20 cellular contexts compared by ENCODE assay signal in the genomic region with DNA sequence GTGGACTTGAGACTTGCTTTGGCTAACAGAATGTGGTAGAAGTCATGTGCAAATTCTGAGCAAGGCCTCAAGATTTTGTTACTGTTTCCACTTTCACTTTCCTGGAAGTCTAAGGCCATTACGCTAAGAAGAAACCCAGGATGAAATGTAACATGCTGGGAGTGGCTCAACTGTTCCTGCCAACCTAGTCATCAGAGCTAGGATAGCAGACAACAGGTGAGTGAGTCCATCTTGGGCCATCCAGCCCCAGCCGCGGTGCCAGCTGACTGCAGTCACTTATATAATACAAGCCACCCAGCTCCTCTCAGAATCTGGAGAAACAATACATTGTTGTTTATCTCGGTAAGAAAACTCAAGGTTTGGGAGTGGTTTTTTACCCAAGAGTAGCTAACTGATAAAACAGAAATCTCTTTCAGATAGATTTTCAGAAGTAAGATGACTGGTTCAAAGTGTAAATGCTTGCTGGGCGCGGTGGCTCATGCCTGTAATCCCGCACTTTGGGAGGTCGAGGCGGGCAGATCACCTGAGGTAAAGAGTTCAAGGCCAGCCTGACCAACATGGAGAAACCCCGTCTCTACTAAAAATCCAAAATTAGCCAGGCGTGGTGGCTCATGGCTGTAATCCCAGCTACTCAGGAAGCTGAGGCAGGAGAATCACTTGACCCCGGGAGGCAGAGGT.
"Had no signal": no experiment of that assay in that cellular context is flagged by ENCODE, and none has a peak within 500 bp of the region (broad histone marks: within the 10 kb centered on the region; RNA-seq: fewer than 3 reads in every experiment).

No MANE protein-coding gene starts in this region.

- H3K4me1 Mint-ChIP-seq: brain; neural progenitor cell; stimulated activated effector memory CD8-positive, alpha-beta T cell treated with anti-CD3 and anti-CD28 coated beads, Interleukin-12 subunit alpha, Interleukin-12 subunit beta, amount 100 ng/mL, for 72 hours had no signal

- H3K27ac Mint-ChIP-seq: brain; neural progenitor cell; progenitor cell of endocrine pancreas; stimulated activated effector memory CD8-positive, alpha-beta T cell treated with anti-CD3 and anti-CD28 coated beads, Interleukin-12 subunit alpha, Interleukin-12 subunit beta, amount 100 ng/mL, for 72 hours; type B pancreatic cell had no signal

- H3K9me3 ChIP-seq: left lung, right atrium auricular region, stomach had no signal

- H3K27ac ChIP-seq: left lung, neural progenitor cell, right atrium auricular region, SK-N-MC had no signal

- DNase-seq: activated CD4-positive, alpha-beta T cell treated with anti-CD3 and anti-CD28 coated beads, Interleukin-2, amount 50 U/mL, for 1 hour; activated gamma-delta T cell; anterior cingulate cortex; caudate nucleus; foreskin melanocyte; hypothalamus; kidney; left lung; mammary epithelial cell; midbrain; stimulated activated CD4-positive, alpha-beta T cell treated with anti-CD3 and anti-CD28 coated beads, Interleukin-4, amount 100 ng/mL, for 24 hours; stomach had no signal

- ATAC-seq: left lung; stimulated activated effector memory CD8-positive, alpha-beta T cell treated with anti-CD3 and anti-CD28 coated beads, Interleukin-12 subunit alpha, Interleukin-12 subunit beta, amount 100 ng/mL, for 72 hours had no signal

- H3K4me3 ChIP-seq: left lung, neural progenitor cell, right atrium auricular region, SK-N-MC, skin epidermis, stomach had no signal

- H3K27me3 ChIP-seq: neural progenitor cell, right atrium auricular region had no signal

- H3K36me3 Mint-ChIP-seq: brain; neural progenitor cell; stimulated activated effector memory CD8-positive, alpha-beta T cell treated with anti-CD3 and anti-CD28 coated beads, Interleukin-12 subunit alpha, Interleukin-12 subunit beta, amount 100 ng/mL, for 72 hours; type B pancreatic cell had no signal

- H3K9me3 Mint-ChIP-seq: brain; stimulated activated effector memory CD8-positive, alpha-beta T cell treated with anti-CD3 and anti-CD28 coated beads, Interleukin-12 subunit alpha, Interleukin-12 subunit beta, amount 100 ng/mL, for 72 hours; type B pancreatic cell had no signal

- H3K27me3 Mint-ChIP-seq: brain, type B pancreatic cell had no signal

- H3K4me3 Mint-ChIP-seq: brain; neural progenitor cell; stimulated activated effector memory CD8-positive, alpha-beta T cell treated with anti-CD3 and anti-CD28 coated beads, Interleukin-12 subunit alpha, Interleukin-12 subunit beta, amount 100 ng/mL, for 72 hours; type B pancreatic cell had no signal

- H3K4me1 ChIP-seq: neural progenitor cell, right atrium auricular region had no signal

- H3K36me3 ChIP-seq: left lung, neural progenitor cell, right atrium auricular region, stomach had no signal
